Comparison of ENCODE assay signal across 8 cellular contexts in the genomic region with DNA sequence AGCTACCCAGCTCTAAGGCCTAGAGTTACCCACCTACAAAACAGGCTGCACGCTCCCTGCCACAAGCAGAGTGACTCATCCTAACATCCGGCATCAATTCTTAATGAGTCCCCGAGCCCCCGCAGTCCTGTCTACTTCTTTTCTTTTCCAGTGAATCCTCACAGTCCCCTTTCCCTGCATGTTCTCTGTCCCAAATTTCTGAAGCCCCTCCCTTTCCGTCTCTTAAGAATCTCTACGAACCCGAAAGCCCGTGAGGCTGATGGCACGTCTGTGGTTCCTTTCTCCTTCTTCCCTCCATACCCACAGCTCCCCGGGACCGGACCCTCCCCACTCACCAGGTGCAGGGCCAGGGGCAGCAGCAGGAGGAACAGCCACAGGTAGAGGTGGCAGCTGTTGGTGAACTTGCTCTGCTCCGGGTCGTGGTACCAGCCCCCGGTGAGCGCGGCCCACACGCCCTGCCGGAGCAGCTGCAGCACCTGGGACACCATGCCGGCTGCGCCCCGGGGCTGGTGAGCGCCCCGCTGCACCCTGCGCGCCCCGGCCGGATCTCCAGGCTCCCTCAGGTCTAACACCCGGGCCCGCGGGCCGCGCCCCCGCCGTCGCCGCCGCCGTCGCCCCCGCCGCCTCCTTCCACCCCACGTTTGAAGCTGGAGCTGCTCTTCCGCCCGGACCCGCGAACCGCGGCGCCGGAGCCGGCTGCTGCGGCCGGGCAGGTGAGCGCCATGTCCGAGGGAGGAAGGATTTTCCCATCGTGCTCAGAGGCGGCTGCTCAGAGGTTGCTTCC. TPM values are rescaled to one million over a fixed set of nuclear protein-coding genes. Genes with fewer than 3 reads are reported as not detected.
DNase-seq lines count a peak whose midpoint lies in the region; ATAC-seq and TF ChIP-seq lines count a peak whose summit lies in the region.

A gene with protein sequence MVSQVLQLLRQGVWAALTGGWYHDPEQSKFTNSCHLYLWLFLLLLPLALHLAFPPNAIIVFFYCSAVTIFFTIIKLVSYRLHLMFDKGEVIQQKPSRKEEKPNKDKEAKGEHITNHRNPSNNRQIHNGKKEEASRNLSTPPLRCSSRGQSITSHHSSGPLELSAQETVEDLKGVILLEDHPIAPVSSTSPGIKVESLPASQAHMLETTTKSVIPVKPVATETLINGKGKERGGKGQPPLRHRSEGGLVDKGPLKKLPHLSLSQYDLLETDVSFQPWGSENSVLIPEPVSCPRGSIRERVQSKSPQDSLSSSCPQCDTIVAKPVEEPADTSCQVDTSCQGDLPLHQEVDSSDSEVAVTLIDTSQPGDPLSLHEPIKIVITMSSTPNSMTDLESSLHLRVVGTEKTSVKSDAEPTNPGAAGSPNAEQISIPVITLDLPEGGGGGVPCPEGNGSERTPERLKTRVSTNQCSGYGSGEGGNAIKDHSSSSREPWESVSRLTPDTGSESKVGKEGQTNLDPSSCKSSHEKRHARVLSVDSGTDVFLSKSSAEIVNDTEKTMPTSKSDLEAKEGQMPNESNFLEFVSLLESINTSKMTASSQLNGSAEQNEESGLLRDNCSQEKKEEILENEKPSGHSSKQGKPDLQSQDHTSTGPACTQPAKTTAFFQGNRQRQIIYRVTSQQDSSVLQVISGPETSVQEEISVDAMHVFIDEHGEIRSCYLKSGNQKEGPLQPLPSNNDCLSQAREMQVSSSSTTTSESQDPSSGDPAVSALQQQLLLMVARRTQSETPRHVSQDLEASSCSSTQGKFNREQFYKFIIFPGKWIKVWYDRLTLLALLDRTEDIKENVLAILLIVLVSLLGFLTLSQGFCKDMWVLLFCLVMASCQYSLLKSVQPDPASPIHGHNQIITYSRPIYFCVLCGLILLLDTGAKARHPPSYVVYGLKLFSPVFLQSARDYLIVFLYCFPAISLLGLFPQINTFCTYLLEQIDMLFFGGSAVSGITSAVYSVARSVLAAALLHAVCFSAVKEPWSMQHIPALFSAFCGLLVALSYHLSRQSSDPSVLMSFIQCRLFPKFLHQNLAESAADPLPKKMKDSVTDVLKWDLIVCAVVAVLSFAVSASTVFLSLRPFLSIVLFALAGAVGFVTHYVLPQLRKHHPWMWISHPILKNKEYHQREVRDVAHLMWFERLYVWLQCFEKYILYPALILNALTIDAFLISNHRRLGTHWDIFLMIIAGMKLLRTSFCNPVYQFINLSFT (N-terminal part only) (minus strand): TSS at position 735 of the 784 bp plus-strand sequence. CDS start 247 bp downstream, at position 488.

- peak within 1 kb of the TSS; percentile 90 for H3K4me3 Mint-ChIP-seq in activated naive CD4-positive, alpha-beta T cell treated with anti-CD3 and anti-CD28 coated beads, Interleukin-2, amount 50 U/mL, for 24 hours
- peak within 1 kb of the TSS; percentile 85 for H3K4me3 Mint-ChIP-seq in progenitor cell of endocrine pancreas (ENCODE audit: low read depth)

- H3K27ac ChIP-seq in SJSA1 (peak within 1 kb of the TSS; percentile 60), heart right ventricle (peak within 1 kb of the TSS in 1 of 10 donors; percentile 65)

- TF ChIP-seq CTCF in heart right ventricle (IDR thresholded peaks at IDR 0.05) (no peak), progenitor cell of endocrine pancreas (IDR thresholded peaks at IDR 0.05; ENCODE audit: unreplicated experiment) (no peak)

- H3K9me3 Mint-ChIP-seq in activated naive CD4-positive, alpha-beta T cell treated with anti-CD3 and anti-CD28 coated beads, Interleukin-2, amount 50 U/mL, for 24 hours: no peaks in the 10 kb centered on the region
- no peaks in the 10 kb centered on the region for H3K9me3 Mint-ChIP-seq in progenitor cell of endocrine pancreas (ENCODE audit: low read depth)

- H3K4me3 ChIP-seq in SJSA1: peak within 1 kb of the TSS; percentile 64
- peak within 1 kb of the TSS; percentile 30 to 67 (median 58) for H3K4me3 ChIP-seq in heart right ventricle

- 2% methylated on average over 57 of the region's 57 CpGs for WGBS in heart right ventricle, 2 donors

- H3K27ac Mint-ChIP-seq in activated naive CD4-positive, alpha-beta T cell treated with anti-CD3 and anti-CD28 coated beads, Interleukin-2, amount 50 U/mL, for 24 hours: peak within 1 kb of the TSS; percentile 90
- H3K27ac Mint-ChIP-seq in progenitor cell of endocrine pancreas: peak within 1 kb of the TSS; percentile 77

- H3K36me3 Mint-ChIP-seq in activated naive CD4-positive, alpha-beta T cell treated with anti-CD3 and anti-CD28 coated beads, Interleukin-2, amount 50 U/mL, for 24 hours: no peaks in the 10 kb centered on the region
- no peaks in the 10 kb centered on the region for H3K36me3 Mint-ChIP-seq in progenitor cell of endocrine pancreas (ENCODE audit: insufficient read depth)

- H3K9me3 ChIP-seq in SJSA1 (replicated peaks) (no peaks in the 10 kb centered on the region), heart right ventricle (no peaks in the 10 kb centered on the region)

- intact Hi-C loops in heart right ventricle (cut with DNase I): no loop called here

- DNase-seq in EH (ENCODE audit: low read depth) (peak; percentile 71), KG1 (lab: John Stamatoyannopoulos, UW) (peak; percentile 7), SJSA1 (ENCODE audit: low read depth in 1 of 2, low spot score in 2 of 2) (peak; percentile 64 to 76), heart right ventricle (peak; percentile 16 to 28), progenitor cell of endocrine pancreas (ENCODE audit: low spot score, unreplicated experiment) (peak; percentile 29), ureter (ENCODE audit: low spot score) (peak; percentile 77)

- H3K4me1 ChIP-seq in SJSA1 (replicated peaks) (peaks cover 23% of the 10 kb centered on the region), heart right ventricle (peaks cover 0 to 14% (median 5%) of the 10 kb centered on the region in 9 donors)

- H3K27me3 ChIP-seq in SJSA1 (replicated peaks): no peaks in the 10 kb centered on the region
- peaks cover 0 to 52% (median 29%) of the 10 kb centered on the region in 7 donors for H3K27me3 ChIP-seq in heart right ventricle

- peak; percentile 92 for ATAC-seq in GM21723 (IDR thresholded peaks at IDR 0.05; ENCODE audit: unreplicated experiment)
- ATAC-seq in heart right ventricle: peak in 6 of 8 donors; percentile 44 to 79 (median 58)

- H3K4me1 Mint-ChIP-seq in activated naive CD4-positive, alpha-beta T cell treated with anti-CD3 and anti-CD28 coated beads, Interleukin-2, amount 50 U/mL, for 24 hours: peaks cover 38% of the 10 kb centered on the region
- peaks cover 10% of the 10 kb centered on the region for H3K4me1 Mint-ChIP-seq in progenitor cell of endocrine pancreas (ENCODE audit: low read depth)

- no peaks in the 10 kb centered on the region for H3K27me3 Mint-ChIP-seq in activated naive CD4-positive, alpha-beta T cell treated with anti-CD3 and anti-CD28 coated beads, Interleukin-2, amount 50 U/mL, for 24 hours
- H3K27me3 Mint-ChIP-seq in progenitor cell of endocrine pancreas: no peaks in the 10 kb centered on the region

- H3K36me3 ChIP-seq in SJSA1 (no peaks in the 10 kb centered on the region), heart right ventricle (no peaks in the 10 kb centered on the region)

RNA-seq across cellular contexts. Expression of the gene that starts here (rescaled TPM):
- 2.3 and 11.0 TPM in 2 replicates for total RNA-seq in SJSA1 (2014; rRNA removed; shearing (Covaris generic))
- total RNA-seq in heart right ventricle: 1 to 10 TPM in 8 of 10 donors, under 1 TPM in 2; 0.77 to 3.1 (median 1.6) TPM
- under 1 TPM; 0.29 to 0.37 TPM for polyA plus RNA-seq in heart right ventricle
- 33.6 and 37.0 TPM in 2 replicates for total RNA-seq in progenitor cell of endocrine pancreas
- 49.8 TPM for total RNA-seq in ureter

Comparison
In these comparisons a context has a peak if more than half of its experiments do, and no peak if none do; other contexts are left out.
1. DNase-seq: peak in every context shown above with its lines; median percentile 77 in ureter; 71 in EH; 70 in SJSA1; 29 in progenitor cell of endocrine pancreas; 22 in heart right ventricle; 7 in KG1.